In the genomic region with DNA sequence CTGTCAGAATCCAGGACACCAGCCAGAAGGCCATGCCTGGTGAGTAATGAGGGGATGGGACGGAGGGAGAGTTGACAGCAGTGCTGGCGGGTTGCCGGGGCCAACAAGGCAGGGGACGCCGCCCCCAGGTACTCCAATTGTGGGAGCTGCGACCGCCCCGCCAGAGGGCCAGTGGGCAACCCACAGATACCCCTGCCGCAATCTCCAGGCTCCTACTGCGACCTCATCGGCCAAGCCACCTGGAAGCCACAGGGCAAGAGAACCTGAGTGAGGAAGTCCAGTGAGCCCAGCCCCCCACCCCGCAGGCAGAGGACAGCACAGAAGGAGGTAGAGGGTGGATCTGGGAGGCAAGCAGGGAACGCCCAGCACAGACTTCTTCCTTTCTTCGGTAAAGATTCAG, we compare ENCODE assay signal across 20 cellular contexts.
A peak's percentile ranks its signal among the peaks of the same experiment; 100 is the strongest.
DNase-seq lines count a peak whose midpoint lies in the region.
"Had no signal": no experiment of that assay in that cellular context is flagged by ENCODE, and none has a peak within 500 bp of the region (broad histone marks: within the 10 kb centered on the region; RNA-seq: fewer than 3 reads in every experiment).

No MANE protein-coding gene starts in this region.

- no peaks in the 10 kb centered on the region for H3K79me1 ChIP-seq in neuronal stem cell (ENCODE audit: low read depth, low read length)

- no peak overlapping the region for H3K4ac ChIP-seq in neuronal stem cell (ENCODE audit: low read length)

- H3K27me3 ChIP-seq in neuronal stem cell (ENCODE audit: control insufficient read depth in 3 of 3, insufficient read depth in 3 of 3, low read depth in 1 of 3, low read length in 3 of 3), result no peaks in the 10 kb centered on the region
- H3K27me3 ChIP-seq: BE2C; BLaER1 treated with 17β-estradiol and CSF1 and Interleukin-3, amounts not matched to agents 10 nM and 100 nM had no signal

- H3K9me3 ChIP-seq in neuronal stem cell (replicated peaks in 1 of 2; ENCODE audit: control insufficient read depth in 2 of 2, insufficient read depth in 1 of 2, low read depth in 1 of 2, low read length in 2 of 2), result peaks cover 0 to 2% of the 10 kb centered on the region in 2 donors
- H3K9me3 ChIP-seq: A549; BE2C; BLaER1 treated with 17β-estradiol and CSF1 and Interleukin-3, amounts not matched to agents 10 nM and 100 nM; Caco-2 had no signal

- H3K4me2 ChIP-seq in neuronal stem cell (ENCODE audit: insufficient read depth, low read length, poor library complexity, severe bottlenecking), result no peak overlapping the region
- H3K4me2 ChIP-seq: A549; BLaER1 treated with 17β-estradiol and CSF1 and Interleukin-3, amounts not matched to agents 10 nM and 100 nM; GM23338 had no signal

- H3K9ac ChIP-seq in neuronal stem cell (ENCODE audit: low read depth, low read length, poor library complexity), result no peak overlapping the region
- H3K9ac ChIP-seq: BLaER1 treated with 17β-estradiol and CSF1 and Interleukin-3, amounts not matched to agents 10 nM and 100 nM had no signal

- peak overlapping the region; percentile 39 for H3K14ac ChIP-seq in neuronal stem cell (ENCODE audit: low read length)

- no peak overlapping the region for H3K4me3 ChIP-seq in neuronal stem cell (ENCODE audit: low read length in 2 of 2)
- H3K4me3 ChIP-seq: A549; BLaER1 treated with 17β-estradiol and CSF1 and Interleukin-3, amounts not matched to agents 10 nM and 100 nM; GM23338 had no signal

- peak overlapping the region; percentile 18 for H3K18ac ChIP-seq in neuronal stem cell (ENCODE audit: low read length)

- no peaks in the 10 kb centered on the region for H3K36me3 ChIP-seq in neuronal stem cell (replicated peaks in 1 of 2; ENCODE audit: control insufficient read depth in 2 of 2, insufficient read depth in 2 of 2, low read length in 2 of 2)
- H3K36me3 ChIP-seq: BLaER1 treated with 17β-estradiol and CSF1 and Interleukin-3, amounts not matched to agents 10 nM and 100 nM had no signal

- no peak overlapping the region for H4K8ac ChIP-seq in neuronal stem cell (ENCODE audit: low read depth, low read length)

- H3K27ac ChIP-seq in neuronal stem cell (replicated peaks; ENCODE audit: low read length), result no peak overlapping the region
- H3K27ac ChIP-seq: A549; BLaER1 treated with 17β-estradiol and CSF1 and Interleukin-3, amounts not matched to agents 10 nM and 100 nM had no signal

- no peak overlapping the region for H2BK15ac ChIP-seq in neuronal stem cell (ENCODE audit: low read length)

- H2BK5ac ChIP-seq in neuronal stem cell (ENCODE audit: low read length), result no peak overlapping the region

- H3K4me1 ChIP-seq in neuronal stem cell (ENCODE audit: control insufficient read depth in 2 of 2, insufficient read depth in 1 of 2, low read depth in 1 of 2, low read length in 2 of 2), result peaks cover 0 to 6% of the 10 kb centered on the region in 2 donors
- H3K4me1 ChIP-seq: A549, Caco-2 had no signal

- peak overlapping the region; percentile 51 for H2AK5ac ChIP-seq in neuronal stem cell (ENCODE audit: low read depth, low read length)

- no peak overlapping the region for H2BK120ac ChIP-seq in neuronal stem cell (ENCODE audit: low read depth, low read length)

- peak; percentile 24 for DNase-seq in activated CD8-positive, alpha-beta memory T cell treated with anti-CD3 and anti-CD28 coated beads for 24 hours
- DNase-seq in activated CD8-positive, alpha-beta memory T cell treated with anti-CD3 and anti-CD28 coated beads, Interleukin-2, amount 50 U/mL, for 4 hours, result no peak
- DNase-seq in ELF-1 (ENCODE audit: low read depth, low spot score), result peak; percentile 35
- DNase-seq in neuronal stem cell (ENCODE audit: low spot score), result no peak
- DNase-seq in amniotic stem cell (lab: John Stamatoyannopoulos, UW), result no peak
- DNase-seq in UCSD-AML1 (lab: John Stamatoyannopoulos, UW; ENCODE audit: unreplicated experiment), result no peak
- DNase-seq: 8988T; ACHN; AML-193; BE2C; Caco-2; CD4-positive, alpha-beta memory T cell; DMS 273 treated with DMSO at 0.1 percent for 48 hours; DMS79; EL; GF-D8; H9 had no signal

- no peak overlapping the region for H2BK12ac ChIP-seq in neuronal stem cell (ENCODE audit: low read length)

- WGBS in neuronal stem cell (ENCODE audit: extremely low coverage in 2 of 2, insufficient read length in 2 of 2, insufficient replicate concordance in 1 of 2), 2 donors, result no CpG with 5 or more reads among the region's 14 CpGs

- H4K91ac ChIP-seq in neuronal stem cell (ENCODE audit: low read depth, low read length, poor library complexity), result no peak overlapping the region

- H2AFZ ChIP-seq in neuronal stem cell (ENCODE audit: low read length), result no peak overlapping the region
- H2AFZ ChIP-seq: GM23338 had no signal

- no peak overlapping the region for H3K23ac ChIP-seq in neuronal stem cell (ENCODE audit: low read depth, low read length, poor library complexity)

Comparison
In these comparisons a context has a peak if more than half of its experiments do, and no peak if none do; other contexts are left out.
1. DNase-seq: peak in activated CD8-positive, alpha-beta memory T cell treated with anti-CD3 and anti-CD28 coated beads for 24 hours (single experiment) and ELF-1 (single experiment); none in activated CD8-positive, alpha-beta memory T cell treated with anti-CD3 and anti-CD28 coated beads, Interleukin-2, amount 50 U/mL, for 4 hours (single experiment), neuronal stem cell (single experiment), amniotic stem cell (single experiment) and UCSD-AML1 (single experiment).